16 cellular contexts compared by ENCODE assay signal in genomic region chr10:113139695-113140094, GRCh38.
DNase-seq lines count a peak whose midpoint lies in the region; TF ChIP-seq lines count a peak whose summit lies in the region.
"Had no signal": no experiment of that assay in that cellular context is flagged by ENCODE, and none has a peak within 500 bp of the region (broad histone marks: within the 10 kb centered on the region; RNA-seq: fewer than 3 reads in every experiment).

No MANE protein-coding gene starts in this region.

- H3K4me3 ChIP-seq in BJ (ENCODE audit: low read depth, low read length) (no peak overlapping the region), Loucy (ENCODE audit: low read length, poor library complexity, severe bottlenecking) (no peak overlapping the region), cardiac fibroblast (replicated peaks in 1 of 2; ENCODE audit: low read depth in 2 of 2, low read length in 2 of 2) (no peak overlapping the region), neural progenitor cell (no peak overlapping the region)

- H3K4me2 ChIP-seq in Loucy (ENCODE audit: low read depth, low read length, poor library complexity, severe bottlenecking), result no peak overlapping the region
- H3K4me2 ChIP-seq in neural progenitor cell, result peak overlapping the region; percentile 3

- no peak overlapping the region for H3K27ac ChIP-seq in neural progenitor cell
- H3K27ac ChIP-seq: neutrophil had no signal

- H3K27me3 Mint-ChIP-seq in neural progenitor cell (ENCODE audit: insufficient read depth, low read depth), result peaks cover 2% of the 10 kb centered on the region
- H3K27me3 Mint-ChIP-seq in Calu3 (ENCODE audit: unreplicated experiment), result no peaks in the 10 kb centered on the region
- H3K27me3 Mint-ChIP-seq: stimulated activated naive CD8-positive, alpha-beta T cell treated with anti-CD3 and anti-CD28 coated beads, Interleukin-15, amount 100 ng/mL, for 72 hours had no signal

- H3K36me3 Mint-ChIP-seq in neural progenitor cell (peaks cover 17% of the 10 kb centered on the region), Calu3 (ENCODE audit: insufficient read depth, unreplicated experiment) (peaks cover 5% of the 10 kb centered on the region)

- H3K9me3 ChIP-seq in Loucy (ENCODE audit: insufficient read depth, low read depth, low read length) (no peaks in the 10 kb centered on the region), neural progenitor cell (ENCODE audit: low read depth) (no peaks in the 10 kb centered on the region)
- H3K9me3 ChIP-seq: neutrophil had no signal

- peaks cover 3% of the 10 kb centered on the region for H3K4me1 ChIP-seq in Loucy (ENCODE audit: insufficient read depth, low read length, poor library complexity, severe bottlenecking)
- H3K4me1 ChIP-seq in neural progenitor cell, result peaks cover 52% of the 10 kb centered on the region

- intact Hi-C loops in Calu3 (cut with micrococcal nuclease; ENCODE audit: unreplicated experiment), result no loop called here

- peak; percentile 44 for TF ChIP-seq CTCF in BJ (IDR thresholded peaks at IDR 0.05; ENCODE audit: insufficient read depth, low read depth, low read length)
- peak; percentile 52 for TF ChIP-seq CTCF in Loucy (conservative IDR thresholded peaks at IDR 0.05; ENCODE audit: low read length)
- TF ChIP-seq CTCF in cardiac fibroblast (IDR thresholded peaks at IDR 0.05; ENCODE audit: low read depth, low read length), result peak; percentile 27
- peak; percentile 44 for TF ChIP-seq CTCF in neural progenitor cell (IDR thresholded peaks at IDR 0.05)
- TF ChIP-seq CTCF in Calu3 (IDR thresholded peaks at IDR 0.05; ENCODE audit: unreplicated experiment), result no peak

- H3K9me3 Mint-ChIP-seq in neural progenitor cell (no peaks in the 10 kb centered on the region), Calu3 (ENCODE audit: low read depth, unreplicated experiment) (no peaks in the 10 kb centered on the region)
- H3K9me3 Mint-ChIP-seq: stimulated activated naive CD8-positive, alpha-beta T cell treated with anti-CD3 and anti-CD28 coated beads, Interleukin-15, amount 100 ng/mL, for 72 hours had no signal

- H3K4me1 Mint-ChIP-seq in neural progenitor cell (peaks cover 44% of the 10 kb centered on the region), Calu3 (ENCODE audit: low read depth, unreplicated experiment) (peaks cover 21% of the 10 kb centered on the region)

- H2AFZ ChIP-seq in Loucy (ENCODE audit: low read length) (no peak overlapping the region), neural progenitor cell (replicated peaks) (no peak overlapping the region)

- no peak overlapping the region for H3K27ac Mint-ChIP-seq in neural progenitor cell
- no peak overlapping the region for H3K27ac Mint-ChIP-seq in Calu3 (ENCODE audit: unreplicated experiment)
- H3K27ac Mint-ChIP-seq: stimulated activated naive CD8-positive, alpha-beta T cell treated with anti-CD3 and anti-CD28 coated beads, Interleukin-15, amount 100 ng/mL, for 72 hours had no signal

- CTCF ChIA-PET in BJ (lab: Yijun Ruan, JAX), result interaction anchor here (1.2 to 1.7 kb wide), 2 partner anchors 14 to 668 kb away, joined by 3 read pairs; no protein-coding TSS in a partner anchor
- CTCF ChIA-PET in Calu3 (lab: Charles Lee), result interaction anchor here (0.7 kb wide), 1 partner anchor 243 kb away, joined by 5 read pairs; no protein-coding TSS in a partner anchor

- POLR2A ChIA-PET in BJ (lab: Charles Lee), result no interaction called here

- H3K79me2 ChIP-seq in Loucy (ENCODE audit: insufficient read depth, low read length), result no peaks in the 10 kb centered on the region
- H3K79me2 ChIP-seq in neural progenitor cell (ENCODE audit: low read depth), result peaks cover 86% of the 10 kb centered on the region

- H3F3A ChIP-seq in Loucy (ENCODE audit: low read depth) (no peaks in the 10 kb centered on the region), neural progenitor cell (ENCODE audit: low read depth) (peaks cover 22% of the 10 kb centered on the region)

- BruUV-seq in Calu3 (replicated peaks; lab: Mats Ljungman, UMichigan), result no TSS peak

- DNase-seq in BJ (ENCODE audit: low read depth) (no peak), cardiac fibroblast (ENCODE audit: low read depth in 2 of 2) (peak; percentile 22 to 47), neural progenitor cell (ENCODE audit: low spot score) (no peak), ureter (ENCODE audit: low spot score) (no peak), amygdala (lab: John Stamatoyannopoulos, UW) (no peak), HK-2 (ENCODE audit: unreplicated experiment) (no peak), Calu3 (no peak)
- DNase-seq: activated CD4-positive, alpha-beta T cell treated with anti-CD3 and anti-CD28 coated beads for 4 hours; activated gamma-delta T cell treated with Interleukin-2 at 50 U/mL for 16 hours; DMS79; effector memory CD4-positive, alpha-beta T cell; NCI-H345; stimulated activated CD4-positive, alpha-beta T cell treated with anti-CD3 and anti-CD28 coated beads, Interleukin-1b, Interleukin-23, amount 100 ng/mL, for 48 hours; stimulated activated naive CD8-positive, alpha-beta T cell treated with anti-CD3 and anti-CD28 coated beads, Interleukin-15, amount 100 ng/mL, for 72 hours had no signal

- H4K20me1 ChIP-seq in Loucy (ENCODE audit: insufficient read depth, low read length, poor library complexity, severe bottlenecking) (no peaks in the 10 kb centered on the region), neural progenitor cell (ENCODE audit: low read depth) (peaks cover 82% of the 10 kb centered on the region)

- H3K27me3 ChIP-seq in BJ (ENCODE audit: control insufficient read depth, insufficient read depth, low read length) (no peaks in the 10 kb centered on the region), Loucy (ENCODE audit: insufficient read depth, low read length, poor library complexity, severe bottlenecking) (no peaks in the 10 kb centered on the region), neural progenitor cell (no peaks in the 10 kb centered on the region)
- H3K27me3 ChIP-seq: neutrophil had no signal

- H3K36me3 ChIP-seq in BJ (ENCODE audit: control insufficient read depth, insufficient read depth, low read length), result peaks cover 24% of the 10 kb centered on the region
- H3K36me3 ChIP-seq in Loucy (ENCODE audit: insufficient read depth, low read length), result peaks cover 11% of the 10 kb centered on the region; the same call in 1 of the 2 replicates
- no peaks in the 10 kb centered on the region for H3K36me3 ChIP-seq in neural progenitor cell

- no peaks in the 10 kb centered on the region for H3K9me2 ChIP-seq in Loucy (replicated peaks; ENCODE audit: low read depth, low read length)

- H3K9ac ChIP-seq in Loucy (ENCODE audit: low read depth, low read length, poor library complexity, severe bottlenecking) (no peak overlapping the region), neural progenitor cell (no peak overlapping the region)

- H3K4me3 Mint-ChIP-seq in neural progenitor cell (no peak overlapping the region), Calu3 (ENCODE audit: low read depth, unreplicated experiment) (no peak overlapping the region)
- H3K4me3 Mint-ChIP-seq: stimulated activated naive CD8-positive, alpha-beta T cell treated with anti-CD3 and anti-CD28 coated beads, Interleukin-15, amount 100 ng/mL, for 72 hours had no signal

Comparison
In these comparisons a context has a peak if more than half of its experiments do, and no peak if none do; other contexts are left out.
1. DNase-seq: peak in cardiac fibroblast (2 of 2); none in BJ (single experiment), neural progenitor cell (single experiment), ureter (single experiment), amygdala (0 of 56), HK-2 (single experiment) and Calu3 (single experiment).